In the genomic region with DNA sequence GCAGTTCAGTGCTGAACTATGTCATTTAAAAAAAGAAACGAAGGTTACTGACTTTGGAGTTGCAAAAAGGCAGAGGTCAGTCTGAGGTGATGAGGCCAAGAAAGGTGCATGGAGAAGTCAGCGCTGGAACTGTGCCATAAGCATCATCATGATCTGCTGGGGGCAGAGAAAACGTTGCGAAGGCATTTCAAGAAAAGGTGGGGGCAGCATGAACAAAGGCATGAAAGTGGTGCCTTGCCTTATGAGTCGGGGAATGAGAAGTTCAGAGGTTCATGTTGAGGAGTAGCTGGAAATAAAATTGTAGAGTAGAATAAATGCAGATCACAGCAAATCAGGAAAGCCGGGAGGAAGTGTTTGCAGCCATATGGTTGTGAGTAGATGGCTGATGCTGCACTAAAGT, we compare ENCODE assay signal across 26 cellular contexts.
"Had no signal": no experiment of that assay in that cellular context is flagged by ENCODE, and none has a peak within 500 bp of the region (broad histone marks: within the 10 kb centered on the region; RNA-seq: fewer than 3 reads in every experiment).

No MANE protein-coding gene starts in this region.

- H3K4me2 ChIP-seq: neural progenitor cell had no signal

- ATAC-seq: activated CD8-positive, alpha-beta T cell treated with anti-CD3 and anti-CD28 coated beads for 36 hours; activated T-cell treated with anti-CD3 and anti-CD28 coated beads, Interleukin-2, amount 50 U/mL, for 4 hours; activated T-helper 17 cell treated with anti-CD3 and anti-CD28 coated beads, Interleukin-2, amount 50 U/mL, for 72 hours; esophagus mucosa; left lung; lower lobe of right lung; natural killer cell; right cardiac atrium; stimulated activated naive B cell treated with anti-CD40 and anti-IgM and Interleukin-4, amounts not matched to agents 10 μg/mL and 1 μg/mL and 100 μg/mL, for 72 hours; WTC11 had no signal

- H3K4me3 ChIP-seq: left lung, lower lobe of right lung, neural progenitor cell, tibial nerve had no signal

- H3K27me3 ChIP-seq: left lung, neural progenitor cell, tibial nerve had no signal

- H3K4me1 ChIP-seq: neural progenitor cell, parathyroid adenoma had no signal

- H3K9me3 ChIP-seq: lower lobe of right lung had no signal

- H3K9ac ChIP-seq: neural progenitor cell, parathyroid adenoma had no signal

- DNase-seq: activated CD4-positive, alpha-beta T cell treated with anti-CD3 and anti-CD28 coated beads for 1 hour; activated CD4-positive, alpha-beta T cell treated with anti-CD3 and anti-CD28 coated beads, Interleukin-2, amount 50 U/mL, for 1 hour; activated CD8-positive, alpha-beta T cell treated with anti-CD3 and anti-CD28 coated beads for 36 hours; activated gamma-delta T cell treated with Interleukin-2 at 50 U/mL for 16 hours; activated naive CD4-positive, alpha-beta T cell treated with anti-CD3 and anti-CD28 coated beads, Interleukin-2, amount 50 U/mL, for 16 hours; activated T-cell treated with anti-CD3 and anti-CD28 coated beads, Interleukin-2, amount 50 U/mL, for 4 hours; amniotic stem cell; central memory CD4-positive, alpha-beta T cell; endodermal cell; foreskin fibroblast; kidney glomerular epithelial cell; left lung; lower lobe of right lung; mesenchymal stem cell; natural killer cell; occipital lobe; right cardiac atrium; stimulated activated CD4-positive, alpha-beta T cell treated with anti-CD3 and anti-CD28 coated beads, Interleukin-15, amount 100 ng/mL, for 24 hours; stimulated activated CD4-positive, alpha-beta T cell treated with anti-CD3 and anti-CD28 coated beads, Interleukin-2, amount 100 ng/mL, for 24 hours; stimulated activated naive B cell treated with anti-CD40 and anti-IgM and Interleukin-4, amounts not matched to agents 10 μg/mL and 1 μg/mL and 100 μg/mL, for 72 hours had no signal

- H3K36me3 ChIP-seq: left lung, lower lobe of right lung, neural progenitor cell, tibial nerve had no signal

- H3K79me2 ChIP-seq: parathyroid adenoma had no signal

- H2AFZ ChIP-seq: neural progenitor cell, parathyroid adenoma had no signal

- H3K27ac ChIP-seq: left lung, lower lobe of right lung, neural progenitor cell, parathyroid adenoma, tibial nerve had no signal
